Comparison of ENCODE assay signal across 8 cellular contexts in the genomic region with DNA sequence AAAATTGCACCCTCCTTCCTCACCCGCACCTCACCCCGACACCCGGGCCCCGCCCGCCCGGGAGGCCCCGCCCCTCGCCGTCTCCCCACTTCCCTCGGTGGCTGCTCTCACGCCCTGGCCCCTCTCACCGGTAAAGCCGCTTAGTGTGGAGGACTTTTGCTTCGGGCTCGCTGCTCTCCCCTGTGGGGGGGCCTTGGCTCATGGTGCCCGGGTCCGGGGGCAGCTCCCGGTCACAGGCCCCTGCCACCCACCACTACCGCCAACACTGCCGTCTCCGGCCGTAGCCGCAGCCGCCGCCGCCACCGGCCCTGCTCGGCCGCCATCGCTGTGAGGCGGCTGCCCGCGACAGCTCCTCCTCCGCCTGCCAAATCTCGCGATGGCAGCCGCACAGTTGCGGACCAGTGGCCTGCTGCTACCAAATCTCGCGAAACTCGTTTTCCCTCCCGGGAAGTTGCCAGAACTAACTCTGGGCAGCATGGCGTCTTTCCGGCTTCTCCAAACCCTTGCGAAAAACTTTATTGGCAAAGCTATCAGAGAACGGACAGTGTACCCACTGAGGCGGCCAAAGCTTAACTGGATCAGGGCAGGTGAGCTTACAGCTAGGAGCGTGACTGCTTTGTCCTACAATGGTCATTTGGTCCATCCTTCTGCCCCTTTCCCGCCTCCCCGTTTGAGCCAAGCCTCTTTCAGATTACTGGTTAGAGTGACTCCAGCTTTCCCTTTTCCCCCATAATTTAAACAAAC. TPM values are rescaled to one million over a fixed set of nuclear protein-coding genes. Genes with fewer than 3 reads are reported as not detected.
DNase-seq lines count a peak whose midpoint lies in the region; ATAC-seq and TF ChIP-seq lines count a peak whose summit lies in the region.

Gene SMG5, minus strand, starts transcription at position 347 of the 744 bp plus-strand sequence. Its CDS starts 145 bp downstream, at position 202.

- no peak within 1 kb of the TSS for H3K23ac ChIP-seq in trophoblast cell (ENCODE audit: low read length)

- TF ChIP-seq POLR2A in transverse colon (IDR thresholded peaks at IDR 0.05), result peak; percentile 96

- H3K18ac ChIP-seq in trophoblast cell (ENCODE audit: low read length), result peak within 1 kb of the TSS; percentile 99

- H2BK5ac ChIP-seq in trophoblast cell (ENCODE audit: low read depth, low read length, poor library complexity), result peak within 1 kb of the TSS; percentile 97

- DNase-seq in NCI-H1436 (lab: John Stamatoyannopoulos, UW) (peak; percentile 97), T follicular helper cell (ENCODE audit: low read depth) (peak; percentile 96), adipocyte (ENCODE audit: low read depth) (peak; percentile 99), cardiac muscle cell (ENCODE audit: low read depth in 1 of 2, low spot score in 1 of 2) (peak; percentile 99), trophoblast cell (peak; percentile 98 to 100), transverse colon (peak; percentile 97)

- peak within 1 kb of the TSS; percentile 99 for H3K14ac ChIP-seq in trophoblast cell (ENCODE audit: low read length)

- H3K36me3 ChIP-seq in adipocyte (ENCODE audit: control insufficient read depth, insufficient read depth, low read length, severe bottlenecking), result peaks cover 12% of the 10 kb centered on the region
- peaks cover 11% of the 10 kb centered on the region for H3K36me3 ChIP-seq in cardiac muscle cell
- H3K36me3 ChIP-seq in trophoblast cell (ENCODE audit: control insufficient read depth in 1 of 2, insufficient read depth in 2 of 2, low read length in 2 of 2), result peaks cover 16 to 21% of the 10 kb centered on the region in 2 experiments
- H3K36me3 ChIP-seq in transverse colon, result peaks cover 0 to 9% (median 4%) of the 10 kb centered on the region in 4 donors

- H3K9me3 ChIP-seq in adipocyte (ENCODE audit: control insufficient read depth, low read length) (no peaks in the 10 kb centered on the region), cardiac muscle cell (ENCODE audit: low read depth) (no peaks in the 10 kb centered on the region), trophoblast cell (ENCODE audit: insufficient read depth, low read depth, low read length) (no peaks in the 10 kb centered on the region), transverse colon (no peaks in the 10 kb centered on the region)

- intact Hi-C loops in transverse colon (cut with DNase I; ENCODE audit: low total_unique reads), result no loop called here

- peak; percentile 81 for ATAC-seq in HG02798 (IDR thresholded peaks at IDR 0.05; ENCODE audit: poor library complexity, unreplicated experiment)

- peak within 1 kb of the TSS; percentile 93 for H2AFZ ChIP-seq in trophoblast cell (ENCODE audit: insufficient read depth, low read length, poor library complexity)

- peak within 1 kb of the TSS; percentile 99 for H4K8ac ChIP-seq in trophoblast cell (ENCODE audit: low read depth, low read length)

- peak within 1 kb of the TSS; percentile 97 for H2AK5ac ChIP-seq in trophoblast cell (ENCODE audit: low read length)

- H3K27ac ChIP-seq in cardiac muscle cell (peak within 1 kb of the TSS; percentile 94), trophoblast cell (ENCODE audit: low read depth, low read length) (peak within 1 kb of the TSS; percentile 69), transverse colon (peak within 1 kb of the TSS; percentile 90 to 95 (median 92))

- no CpG with 5 or more reads among the region's 50 CpGs for WGBS in trophoblast cell (ENCODE audit: extremely low coverage, insufficient coverage, insufficient read length)
- WGBS in transverse colon (ENCODE audit: low coverage in 1 of 2), 2 donors, result 0% methylated on average over 42 of the region's 50 CpGs; no CpG with 5 or more reads in 1 of the 2 donors

- H3K4me2 ChIP-seq in trophoblast cell (ENCODE audit: low read length), result peak within 1 kb of the TSS; percentile 86

- peak within 1 kb of the TSS; percentile 99 for H2BK120ac ChIP-seq in trophoblast cell (ENCODE audit: insufficient read depth, low read length, poor library complexity)

- H4K12ac ChIP-seq in trophoblast cell (ENCODE audit: low read depth, low read length), result peak within 1 kb of the TSS; percentile 99

- H3K4me1 ChIP-seq in adipocyte (ENCODE audit: control insufficient read depth, insufficient read depth, low read length) (peaks cover 31% of the 10 kb centered on the region), cardiac muscle cell (ENCODE audit: low read depth) (peaks cover 19% of the 10 kb centered on the region), trophoblast cell (ENCODE audit: control insufficient read depth in 1 of 2, insufficient read depth in 2 of 2, low read length in 2 of 2) (peaks cover 20 to 21% of the 10 kb centered on the region in 2 experiments), transverse colon (peaks cover 8 to 39% (median 21%) of the 10 kb centered on the region in 4 donors)

- peak within 1 kb of the TSS; percentile 88 for H3K9ac ChIP-seq in adipocyte (ENCODE audit: low read length)
- peak within 1 kb of the TSS; percentile 92 for H3K9ac ChIP-seq in trophoblast cell (ENCODE audit: low read length)

- TF ChIP-seq EP300 in transverse colon (IDR thresholded peaks at IDR 0.05; ENCODE audit: low read depth), result no peak

- peak within 1 kb of the TSS; percentile 34 for H2BK12ac ChIP-seq in trophoblast cell (ENCODE audit: low read length)

- H3K79me1 ChIP-seq in trophoblast cell (ENCODE audit: low read length), result peaks cover 5% of the 10 kb centered on the region

- in situ Hi-C loops in transverse colon (cut with MboI; ENCODE audit: low pct_ligation_motif_present in 1 of 4, low pct_unique_long_range_greater_than_20kb in 1 of 4, low sequenced_read_pairs in 3 of 4), result no loop called here

- H3K4ac ChIP-seq in trophoblast cell (ENCODE audit: low read depth, low read length), result peak within 1 kb of the TSS; percentile 85

- TF ChIP-seq CTCF in GM12875 (IDR thresholded peaks at IDR 0.05; ENCODE audit: borderline replicate concordance, insufficient read depth, low read depth, low read length), result no peak
- no peak for TF ChIP-seq CTCF in cardiac muscle cell (IDR thresholded peaks at IDR 0.05; ENCODE audit: low read depth, low read length)
- no peak for TF ChIP-seq CTCF in transverse colon (IDR thresholded peaks at IDR 0.05)

- H3K27me3 ChIP-seq in adipocyte (replicated peaks; ENCODE audit: control insufficient read depth, insufficient read depth, low read length), result no peaks in the 10 kb centered on the region
- no peaks in the 10 kb centered on the region for H3K27me3 ChIP-seq in cardiac muscle cell
- H3K27me3 ChIP-seq in trophoblast cell (ENCODE audit: insufficient read depth, low read length), result no peaks in the 10 kb centered on the region
- no peaks in the 10 kb centered on the region for H3K27me3 ChIP-seq in transverse colon

- H4K91ac ChIP-seq in trophoblast cell (ENCODE audit: low read depth, low read length), result peak within 1 kb of the TSS; percentile 99

- peaks cover 20% of the 10 kb centered on the region for H3K79me2 ChIP-seq in trophoblast cell (ENCODE audit: control insufficient read depth, insufficient read depth, low read length, poor library complexity)

- peak within 1 kb of the TSS; percentile 91 for H3K4me3 ChIP-seq in GM12875 (ENCODE audit: low read depth, low read length)
- peak within 1 kb of the TSS; percentile 96 for H3K4me3 ChIP-seq in adipocyte (ENCODE audit: low read length)
- H3K4me3 ChIP-seq in cardiac muscle cell, result peak within 1 kb of the TSS; percentile 59
- H3K4me3 ChIP-seq in trophoblast cell (ENCODE audit: low read depth, low read length), result peak within 1 kb of the TSS; percentile 94
- H3K4me3 ChIP-seq in transverse colon, result peak within 1 kb of the TSS; percentile 79 to 94 (median 88)

RNA-seq across cellular contexts. Expression of gene SMG5, which starts in this region (rescaled TPM):
- total RNA-seq in cardiac muscle cell (101 and 110 TPM in 2 replicates), transverse colon (100 to 1,000 TPM in 2 of 4 donors, 10 to 100 TPM in 2; 72.1 to 134 (median 102) TPM)
- polyA plus RNA-seq in cardiac muscle cell, result 79.5 and 95.5 TPM in 2 replicates
- 44.5 and 46.5 TPM in 2 replicates for polyA plus RNA-seq in trophoblast cell (2013)

Comparison
In these comparisons a context has a peak if more than half of its experiments do, and no peak if none do; other contexts are left out.
1. Peak in every context shown above with its lines: DNase-seq, ATAC-seq, H3K4me3 ChIP-seq and H3K27ac ChIP-seq.